22 cellular contexts compared by ENCODE assay signal in genomic region chr20:62780204-62780603, GRCh38. TPM values are rescaled to one million over a fixed set of nuclear protein-coding genes. Genes with fewer than 3 reads are reported as not detected.
A peak's percentile ranks its signal among the peaks of the same experiment; 100 is the strongest.
DNase-seq lines count a peak whose midpoint lies in the region; ATAC-seq, FAIRE-seq and TF ChIP-seq lines count a peak whose summit lies in the region.
"Had no signal": no experiment of that assay in that cellular context is flagged by ENCODE, and none has a peak within 500 bp of the region (broad histone marks: within the 10 kb centered on the region; RNA-seq: fewer than 3 reads in every experiment).

No MANE protein-coding gene starts in this region.

- no TSS peak for BruUV-seq in HepG2 (replicated peaks; lab: Mats Ljungman, UMichigan)

- ATAC-seq in HepG2 (no peak), right lobe of liver (no peak)
- ATAC-seq: activated T-cell treated with anti-CD3 and anti-CD28 coated beads, Interleukin-2, amount 50 U/mL, for 4 hours; gastrocnemius medialis; left lobe of liver; right cardiac atrium had no signal

- TF ChIP-seq CTCF in HepG2 (CRISPR knock-in tag; IDR thresholded peaks at IDR 0.05) (no peak), right lobe of liver (IDR thresholded peaks at IDR 0.05) (no peak), SK-N-SH (IDR thresholded peaks at IDR 0.05) (no peak)

- H2AFZ ChIP-seq in HepG2 (ENCODE audit: low read length): no peak overlapping the region
- H2AFZ ChIP-seq in SK-N-SH (ENCODE audit: low read depth): no peak overlapping the region

- DNase-seq in HepG2 (ENCODE audit: low spot score): no peak
- no peak for DNase-seq in right lobe of liver
- DNase-seq in NCI-H2171 (lab: John Stamatoyannopoulos, UW): peak; percentile 97
- peak; percentile 67 for DNase-seq in cerebellar cortex (ENCODE audit: low spot score)
- no peak for DNase-seq in SW480 (ENCODE audit: low spot score)
- no peak for DNase-seq in ACHN
- no peak for DNase-seq in SK-N-SH
- DNase-seq: activated CD4-positive, alpha-beta T cell treated with anti-CD3 and anti-CD28 coated beads, Interleukin-2, amount 10 ng/mL, durations not matched to agents 24 days and 14 days; activated naive CD4-positive, alpha-beta T cell; activated T-cell treated with anti-CD3 and anti-CD28 coated beads, Interleukin-2, amount 50 U/mL, for 4 hours; gastrocnemius medialis; hypothalamus; NCI-H1048; NCI-H2107; NCI-H774; right cardiac atrium; spleen; T-helper 2 cell had no signal

- H3K4me3 ChIP-seq in HepG2 (replicated peaks in 1 of 3; ENCODE audit: insufficient read depth in 1 of 3, low read depth in 2 of 3, low read length in 3 of 3) (no peak overlapping the region), right lobe of liver (no peak overlapping the region), SK-N-SH (ENCODE audit: low read depth in 2 of 2, low read length in 1 of 2) (no peak overlapping the region)
- H3K4me3 ChIP-seq: gastrocnemius medialis, HAP-1, SK-N-MC, spleen had no signal

- FAIRE-seq in HepG2 (lab: Jason Lieb, UNC): no peak
- FAIRE-seq: G401.6 had no signal

- POLR2A ChIA-PET in HepG2 (lab: Yijun Ruan, JAX) (interaction anchor here (2.1 kb wide), 1 partner anchor 14 kb away, joined by 11 read pairs; no protein-coding TSS in a partner anchor), SK-N-SH (lab: Yijun Ruan, JAX) (no interaction called here)

- WGBS in HepG2 (ENCODE audit: low lambda C conversion rate): 33% methylated on average over 19 of the region's 20 CpGs
- WGBS in right lobe of liver (ENCODE audit: insufficient coverage, low coverage, low lambda C conversion rate, missing lambda C conversion rate): 40% methylated on average over 5 of the region's 20 CpGs
- WGBS in SK-N-SH (ENCODE audit: low lambda C conversion rate): 75% methylated on average over 15 of the region's 20 CpGs

- H3K9me2 ChIP-seq in SK-N-SH: no peaks in the 10 kb centered on the region

- no peak for TF ChIP-seq POLR2A in HepG2 (IDR thresholded peaks at IDR 0.05; ENCODE audit: insufficient read depth in 1 of 2, low read depth in 2 of 2, low read length in 2 of 2)
- TF ChIP-seq POLR2A in right lobe of liver (IDR thresholded peaks at IDR 0.05): no peak

- peaks cover 38% of the 10 kb centered on the region for H3K4me1 ChIP-seq in HepG2 (ENCODE audit: insufficient read depth, low read length)
- H3K4me1 ChIP-seq in right lobe of liver: peaks cover 0 to 5% (median 0%) of the 10 kb centered on the region in 4 donors
- peaks cover 0 to 14% of the 10 kb centered on the region in 2 experiments; a peak in 1 of 4 replicates for H3K4me1 ChIP-seq in SK-N-SH (ENCODE audit: control insufficient read depth in 1 of 2, insufficient read depth in 2 of 2, low read depth in 1 of 2, low read length in 1 of 2)

- no peaks in the 10 kb centered on the region for H3K9me3 ChIP-seq in HepG2 (ENCODE audit: low read length)
- H3K9me3 ChIP-seq in right lobe of liver: no peaks in the 10 kb centered on the region
- no peaks in the 10 kb centered on the region for H3K9me3 ChIP-seq in SK-N-SH
- H3K9me3 ChIP-seq: gastrocnemius medialis, HAP-1, spleen had no signal

- no peak overlapping the region for H3K27ac ChIP-seq in HepG2 (ENCODE audit: extremely low read length, insufficient read depth, low read length)
- H3K27ac ChIP-seq in right lobe of liver: no peak overlapping the region
- no peak overlapping the region for H3K27ac ChIP-seq in SK-N-SH (ENCODE audit: low read depth in 2 of 2, low read length in 1 of 2)
- H3K27ac ChIP-seq: gastrocnemius medialis, SK-N-MC, spleen had no signal

- in situ Hi-C loops in HepG2 (cut with HindIII; ENCODE audit: extremely low pct_ligation_motif_present, low pct_unique_long_range_greater_than_20kb) (loop anchor here (25.0 kb wide), 1 partner anchor 268 kb away; no protein-coding TSS in a partner anchor), ACHN (cut with HindIII; ENCODE audit: low pct_ligation_motif_present, low pct_unique_long_range_greater_than_20kb, low sequenced_read_pairs) (no loop called here)

- CTCF ChIA-PET in HepG2 (lab: Yijun Ruan, JAX; ENCODE audit: low intra/inter-chr PET ratio, low total read pairs): interaction anchor here (2.4 kb wide), 1 partner anchor 11 kb away, joined by 11 read pairs; no protein-coding TSS in a partner anchor
- CTCF ChIA-PET in SK-N-SH (lab: Yijun Ruan, JAX): interaction anchor here (0.9 to 3.8 kb wide), 3 partner anchors 8 to 73 kb away, joined by 3 to 31 read pairs (median 4); no protein-coding TSS in a partner anchor

- H3K9ac ChIP-seq in HepG2 (ENCODE audit: insufficient read depth, low read depth, low read length): no peak overlapping the region
- H3K9ac ChIP-seq in SK-N-SH: no peak overlapping the region

- H3K36me3 ChIP-seq in HepG2 (replicated peaks in 1 of 2; ENCODE audit: control insufficient read depth in 1 of 2, insufficient read depth in 2 of 2, low read length in 2 of 2): no peaks in the 10 kb centered on the region
- no peaks in the 10 kb centered on the region for H3K36me3 ChIP-seq in right lobe of liver
- no peaks in the 10 kb centered on the region for H3K36me3 ChIP-seq in SK-N-SH (replicated peaks in 1 of 2; ENCODE audit: control insufficient read depth in 1 of 2, insufficient read depth in 2 of 2, low read length in 1 of 2)
- H3K36me3 ChIP-seq: gastrocnemius medialis, HAP-1, spleen had no signal

- H4K20me1 ChIP-seq in HepG2 (ENCODE audit: insufficient read depth, low read length): no peaks in the 10 kb centered on the region
- no peaks in the 10 kb centered on the region for H4K20me1 ChIP-seq in SK-N-SH (ENCODE audit: insufficient read depth)

- peaks cover 20 to 65% of the 10 kb centered on the region in 2 experiments for H3K27me3 ChIP-seq in HepG2 (ENCODE audit: control insufficient read depth in 1 of 2, insufficient read depth in 2 of 2, low read length in 2 of 2)
- no peaks in the 10 kb centered on the region for H3K27me3 ChIP-seq in right lobe of liver
- no peaks in the 10 kb centered on the region for H3K27me3 ChIP-seq in SK-N-SH (ENCODE audit: insufficient read depth)
- H3K27me3 ChIP-seq: gastrocnemius medialis, spleen had no signal

- no peak overlapping the region for H3K4me2 ChIP-seq in HepG2 (ENCODE audit: low read depth, low read length)
- H3K4me2 ChIP-seq in SK-N-SH: no peak overlapping the region

- no peak for TF ChIP-seq RAD21 in HepG2 (CRISPR knock-in tag; IDR thresholded peaks at IDR 0.05)
- no peak for TF ChIP-seq RAD21 in SK-N-SH (IDR thresholded peaks at IDR 0.05; ENCODE audit: low read length)

- TF ChIP-seq EP300 in HepG2 (IDR thresholded peaks at IDR 0.05; ENCODE audit: low read depth in 2 of 2, low read length in 2 of 2) (no peak), HepG2 (CRISPR knock-in tag; IDR thresholded peaks at IDR 0.05; ENCODE audit: borderline replicate concordance) (no peak), SK-N-SH (IDR thresholded peaks at IDR 0.05; ENCODE audit: borderline replicate concordance in 1 of 2, low read depth in 1 of 2, low read length in 1 of 2) (no peak)

- H3K79me2 ChIP-seq in HepG2 (ENCODE audit: insufficient read depth, low read length) (no peaks in the 10 kb centered on the region), SK-N-SH (ENCODE audit: insufficient read depth) (no peaks in the 10 kb centered on the region)

- no peaks in the 10 kb centered on the region for H3F3A ChIP-seq in SK-N-SH (replicated peaks; ENCODE audit: insufficient read depth)

- intact Hi-C loops in HepG2 (cut with micrococcal nuclease; ENCODE audit: unreplicated experiment) (no loop called here), right lobe of liver (cut with DNase I) (loop anchor here (10.0 kb wide), 3 partner anchors 275 to 365 kb away; no protein-coding TSS in a partner anchor)

RNA-seq across cellular contexts. Expression of gene MRGBP, which starts 16.1 kb away (rescaled TPM):
- total RNA-seq in HepG2 (2016; rRNA removed; fragmentation: Illumina TruSeq; extraction: Trizol) (34.8 and 35.9 TPM in 2 replicates), right lobe of liver (1 to 10 TPM; 3.3 to 8.0 (median 5.3) TPM)
- total RNA-seq in HepG2 (2016; cell fraction: cytosol; rRNA removed; fragmentation: Illumina TruSeq; extraction: Trizol; ENCODE audit: low read depth): 79.0 and 80.7 TPM in 2 replicates
- 31.8 and 38.7 TPM in 2 replicates for total RNA-seq in HepG2 (2016; cell fraction: insoluble cytoplasmic fraction; rRNA removed; fragmentation: Illumina TruSeq; extraction: Trizol)
- 96.7 and 98.0 TPM in 2 replicates for total RNA-seq in HepG2 (2016; cell fraction: membrane; rRNA removed; fragmentation: Illumina TruSeq; extraction: Trizol)
- total RNA-seq in HepG2 (2016; cell fraction: nucleus; rRNA removed; fragmentation: Illumina TruSeq; extraction: Trizol): 17.0 and 18.5 TPM in 2 replicates
- polyA plus RNA-seq in HepG2 (2011; rRNA removed) (31.6 and 34.2 TPM in 2 replicates), SK-N-SH (2012; rRNA removed) (20.0 and 22.0 TPM in 2 replicates)
- polyA plus RNA-seq in HepG2 (2011; cell fraction: cytosol; rRNA removed): 30.7 and 37.2 TPM in 2 replicates
- polyA plus RNA-seq in HepG2 (2011; cell fraction: nucleus; rRNA removed): 29.7 and 36.4 TPM in 2 replicates
- polyA plus RNA-seq in HepG2 (2012): 21.6 and 23.1 TPM in 2 replicates
- polyA plus RNA-seq in HepG2 (2016; cell fraction: cytosol; fragmentation: Illumina TruSeq; extraction: Trizol; ENCODE audit: low read depth): 88.5 and 96.5 TPM in 2 replicates
- 34.9 and 39.2 TPM in 2 replicates for polyA plus RNA-seq in HepG2 (2016; cell fraction: insoluble cytoplasmic fraction; fragmentation: Illumina TruSeq; extraction: Trizol; ENCODE audit: low read depth)
- polyA plus RNA-seq in HepG2 (2016; cell fraction: membrane; fragmentation: Illumina TruSeq; extraction: Trizol; ENCODE audit: low read depth): 88.7 and 90.6 TPM in 2 replicates
- 40.3 and 42.7 TPM in 2 replicates for polyA plus RNA-seq in HepG2 (2016; cell fraction: nucleus; fragmentation: Illumina TruSeq; extraction: Trizol; ENCODE audit: insufficient read depth, low read depth)
- polyA minus RNA-seq in HepG2 (2011; rRNA and poly(A)+ RNA removed; ENCODE audit: low replicate concordance): 21.2 and 36.8 TPM in 2 replicates
- polyA minus RNA-seq in HepG2 (2011; cell fraction: cytosol; rRNA and poly(A)+ RNA removed): 12.7 and 13.0 TPM in 2 replicates
- 10.2 and 10.9 TPM in 2 replicates for polyA minus RNA-seq in HepG2 (2011; cell fraction: nucleus; rRNA and poly(A)+ RNA removed)
- polyA plus RNA-seq in SK-N-SH (2012; cell fraction: cytosol; rRNA removed): 18.2 and 20.7 TPM in 2 replicates
- polyA plus RNA-seq in SK-N-SH (2012; cell fraction: nucleus; rRNA removed): 22.9 and 26.5 TPM in 2 replicates

RNA-seq across cellular contexts. Expression of gene OGFR, which starts 24.4 kb away (rescaled TPM):
- 68.3 and 81.8 TPM in 2 replicates for total RNA-seq in HepG2 (2016; rRNA removed; fragmentation: Illumina TruSeq; extraction: Trizol)
- total RNA-seq in HepG2 (2016; cell fraction: cytosol; rRNA removed; fragmentation: Illumina TruSeq; extraction: Trizol; ENCODE audit: low read depth): 6.3 and 8.7 TPM in 2 replicates
- 58.8 and 84.2 TPM in 2 replicates for total RNA-seq in HepG2 (2016; cell fraction: insoluble cytoplasmic fraction; rRNA removed; fragmentation: Illumina TruSeq; extraction: Trizol)
- total RNA-seq in HepG2 (2016; cell fraction: membrane; rRNA removed; fragmentation: Illumina TruSeq; extraction: Trizol): 20.8 and 24.4 TPM in 2 replicates
- 33.8 and 41.3 TPM in 2 replicates for total RNA-seq in HepG2 (2016; cell fraction: nucleus; rRNA removed; fragmentation: Illumina TruSeq; extraction: Trizol)
- 47.7 and 62.2 TPM in 2 replicates for polyA plus RNA-seq in HepG2 (2011; rRNA removed)
- polyA plus RNA-seq in HepG2 (2011; cell fraction: cytosol; rRNA removed): 58.6 and 82.5 TPM in 2 replicates
- polyA plus RNA-seq in HepG2 (2011; cell fraction: nucleus; rRNA removed): 105 and 121 TPM in 2 replicates
- 34.0 and 38.1 TPM in 2 replicates for polyA plus RNA-seq in HepG2 (2012)
- polyA plus RNA-seq in HepG2 (2016; cell fraction: cytosol; fragmentation: Illumina TruSeq; extraction: Trizol; ENCODE audit: low read depth): 4.2 and 4.7 TPM in 2 replicates
- 68.1 and 77.5 TPM in 2 replicates for polyA plus RNA-seq in HepG2 (2016; cell fraction: insoluble cytoplasmic fraction; fragmentation: Illumina TruSeq; extraction: Trizol; ENCODE audit: low read depth)
- 11.5 and 14.2 TPM in 2 replicates for polyA plus RNA-seq in HepG2 (2016; cell fraction: membrane; fragmentation: Illumina TruSeq; extraction: Trizol; ENCODE audit: low read depth)
- 103 and 104 TPM in 2 replicates for polyA plus RNA-seq in HepG2 (2016; cell fraction: nucleus; fragmentation: Illumina TruSeq; extraction: Trizol; ENCODE audit: insufficient read depth, low read depth)
- 38.5 and 45.1 TPM in 2 replicates for polyA minus RNA-seq in HepG2 (2011; rRNA and poly(A)+ RNA removed; ENCODE audit: low replicate concordance)
- 39.4 and 42.5 TPM in 2 replicates for polyA minus RNA-seq in HepG2 (2011; cell fraction: cytosol; rRNA and poly(A)+ RNA removed)
- polyA minus RNA-seq in HepG2 (2011; cell fraction: nucleus; rRNA and poly(A)+ RNA removed): 15.1 and 20.0 TPM in 2 replicates
- 10 to 100 TPM; 40.7 to 48.1 (median 47.0) TPM for total RNA-seq in right lobe of liver
- polyA plus RNA-seq in SK-N-SH (2012; rRNA removed): 52.9 and 60.8 TPM in 2 replicates
- polyA plus RNA-seq in SK-N-SH (2012; cell fraction: cytosol; rRNA removed): 25.9 and 35.3 TPM in 2 replicates
- 96.1 and 137 TPM in 2 replicates for polyA plus RNA-seq in SK-N-SH (2012; cell fraction: nucleus; rRNA removed)

RNA-seq across cellular contexts. Expression of gene COL9A3, which starts 36.6 kb away (rescaled TPM):
- total RNA-seq in HepG2 (2016; rRNA removed; fragmentation: Illumina TruSeq; extraction: Trizol) (53.3 and 204 TPM in 2 replicates), right lobe of liver (1 to 10 TPM; 1.5 to 7.6 (median 3.5) TPM)
- 13.9 and 15.8 TPM in 2 replicates for total RNA-seq in HepG2 (2016; cell fraction: cytosol; rRNA removed; fragmentation: Illumina TruSeq; extraction: Trizol; ENCODE audit: low read depth)
- total RNA-seq in HepG2 (2016; cell fraction: insoluble cytoplasmic fraction; rRNA removed; fragmentation: Illumina TruSeq; extraction: Trizol): 48.0 and 215 TPM in 2 replicates
- total RNA-seq in HepG2 (2016; cell fraction: membrane; rRNA removed; fragmentation: Illumina TruSeq; extraction: Trizol): 19.3 and 20.8 TPM in 2 replicates
- total RNA-seq in HepG2 (2016; cell fraction: nucleus; rRNA removed; fragmentation: Illumina TruSeq; extraction: Trizol): 216 and 254 TPM in 2 replicates
- polyA plus RNA-seq in HepG2 (2011; rRNA removed) (155 and 175 TPM in 2 replicates), SK-N-SH (2012; rRNA removed) (1.3 and 2.5 TPM in 2 replicates)
- polyA plus RNA-seq in HepG2 (2011; cell fraction: cytosol; rRNA removed): 84.5 and 113 TPM in 2 replicates
- polyA plus RNA-seq in HepG2 (2011; cell fraction: nucleus; rRNA removed): 1,291 and 1,782 TPM in 2 replicates
- polyA plus RNA-seq in HepG2 (2012): 79.9 and 172 TPM in 2 replicates
- polyA plus RNA-seq in HepG2 (2016; cell fraction: cytosol; fragmentation: Illumina TruSeq; extraction: Trizol; ENCODE audit: low read depth): 9.2 and 9.5 TPM in 2 replicates
- polyA plus RNA-seq in HepG2 (2016; cell fraction: insoluble cytoplasmic fraction; fragmentation: Illumina TruSeq; extraction: Trizol; ENCODE audit: low read depth): 55.1 and 66.2 TPM in 2 replicates
- 17.0 and 20.1 TPM in 2 replicates for polyA plus RNA-seq in HepG2 (2016; cell fraction: membrane; fragmentation: Illumina TruSeq; extraction: Trizol; ENCODE audit: low read depth)
- 637 and 662 TPM in 2 replicates for polyA plus RNA-seq in HepG2 (2016; cell fraction: nucleus; fragmentation: Illumina TruSeq; extraction: Trizol; ENCODE audit: insufficient read depth, low read depth)
- 5.1 and 12.2 TPM in 2 replicates for polyA minus RNA-seq in HepG2 (2011; rRNA and poly(A)+ RNA removed; ENCODE audit: low replicate concordance)
- polyA minus RNA-seq in HepG2 (2011; cell fraction: cytosol; rRNA and poly(A)+ RNA removed): 23.0 and 25.3 TPM in 2 replicates
- 56.8 and 67.0 TPM in 2 replicates for polyA minus RNA-seq in HepG2 (2011; cell fraction: nucleus; rRNA and poly(A)+ RNA removed)
- polyA plus RNA-seq in SK-N-SH (2012; cell fraction: cytosol; rRNA removed): 1.2 and 1.7 TPM in 2 replicates
- 6.2 and 7.8 TPM in 2 replicates for polyA plus RNA-seq in SK-N-SH (2012; cell fraction: nucleus; rRNA removed)
- total RNA-seq: activated CD4-positive, alpha-beta T cell treated with anti-CD3 and anti-CD28 coated beads, Interleukin-2, amount 10 ng/mL, durations not matched to agents 24 days and 14 days had no signal

Comparison
In these comparisons a context has a peak if more than half of its experiments do, and no peak if none do; other contexts are left out.
1. DNase-seq: peak in NCI-H2171 (single experiment) and cerebellar cortex (single experiment); none in HepG2 (single experiment), right lobe of liver (0 of 3), SW480 (single experiment), ACHN (single experiment) and SK-N-SH (single experiment).